In the genomic region with DNA sequence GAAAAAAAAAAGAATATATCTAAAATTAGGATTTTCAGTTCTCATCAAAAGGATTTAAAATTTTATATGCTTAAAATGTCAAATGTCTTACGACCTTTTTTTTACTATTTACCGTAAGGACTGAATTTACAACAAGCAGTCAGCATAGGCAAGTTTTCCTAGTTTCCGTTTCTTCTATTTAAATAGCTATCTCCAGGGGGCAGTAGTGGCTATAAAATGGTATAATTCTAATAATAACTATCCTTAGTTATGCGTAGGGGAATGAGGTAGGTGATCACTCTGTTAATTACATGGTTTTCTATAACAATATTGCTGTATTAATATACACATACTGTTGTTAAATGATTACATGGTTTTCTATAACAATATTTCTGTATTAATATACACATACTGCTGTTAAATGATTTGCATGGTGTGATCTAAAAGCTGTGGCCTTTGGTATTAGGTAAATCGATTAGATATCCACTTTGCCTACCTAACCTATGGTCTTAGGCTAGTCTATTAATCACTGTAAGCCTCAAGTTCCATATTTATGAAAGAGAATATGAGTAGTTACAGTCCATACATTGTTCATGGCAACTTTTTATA, we compare ENCODE assay signal across 13 cellular contexts.
DNase-seq lines count a peak whose midpoint lies in the region; ATAC-seq and TF ChIP-seq lines count a peak whose summit lies in the region.
"Had no signal": no experiment of that assay in that cellular context is flagged by ENCODE, and none has a peak within 500 bp of the region (broad histone marks: within the 10 kb centered on the region; RNA-seq: fewer than 3 reads in every experiment).

No MANE protein-coding gene starts in this region.

- no peak for ATAC-seq in esophagus mucosa
- no peak for ATAC-seq in GM21529 (IDR thresholded peaks at IDR 0.05; ENCODE audit: unreplicated experiment)
- ATAC-seq in HG03095 (IDR thresholded peaks at IDR 0.05; ENCODE audit: unreplicated experiment), result no peak

- no peak overlapping the region for H3K4me3 ChIP-seq in GM06990 (replicated peaks; ENCODE audit: low read depth, low read length)
- no peak overlapping the region for H3K4me3 ChIP-seq in epithelial cell of proximal tubule (ENCODE audit: low read depth, low read length)
- H3K4me3 ChIP-seq in MG63, result no peak overlapping the region

- H3K36me3 ChIP-seq in GM06990 (ENCODE audit: control insufficient read depth, insufficient read depth, low read length) (no peaks in the 10 kb centered on the region), MG63 (no peaks in the 10 kb centered on the region)

- H3K27me3 ChIP-seq in GM06990 (replicated peaks; ENCODE audit: control insufficient read depth, insufficient read depth, low read length), result no peaks in the 10 kb centered on the region
- no peaks in the 10 kb centered on the region for H3K27me3 ChIP-seq in MG63

- peak; percentile 7 for TF ChIP-seq CTCF in GM06990 (IDR thresholded peaks at IDR 0.05; ENCODE audit: insufficient read depth, low read length, poor library complexity, severe bottlenecking)
- peak; percentile 46 for TF ChIP-seq CTCF in epithelial cell of proximal tubule (conservative IDR thresholded peaks at IDR 0.05; ENCODE audit: low read depth, low read length)

- peak; percentile 14 for DNase-seq in A172 (ENCODE audit: low spot score)
- DNase-seq in GM06990 (ENCODE audit: extremely low read depth, insufficient read length), result no peak
- DNase-seq in NCI-H748 treated with DMSO at 0.1 percent for 48 hours (lab: John Stamatoyannopoulos, UW), result peak; percentile 69
- DNase-seq in epithelial cell of proximal tubule (ENCODE audit: low read depth), result no peak
- DNase-seq in MG63, result no peak
- DNase-seq: activated CD4-positive, alpha-beta memory T cell treated with anti-CD3 and anti-CD28 coated beads for 36 hours; activated naive CD8-positive, alpha-beta T cell treated with anti-CD3 and anti-CD28 coated beads for 36 hours; C1 segment of cervical spinal cord; head of caudate nucleus; NCI-H2107 had no signal

- H3K9me3 ChIP-seq in MG63, result no peaks in the 10 kb centered on the region

Comparison
In these comparisons a context has a peak if more than half of its experiments do, and no peak if none do; other contexts are left out.
1. DNase-seq: peak in A172 (single experiment) and NCI-H748 treated with DMSO at 0.1 percent for 48 hours (single experiment); none in GM06990 (single experiment), epithelial cell of proximal tubule (single experiment) and MG63 (single experiment).